In the genomic region with DNA sequence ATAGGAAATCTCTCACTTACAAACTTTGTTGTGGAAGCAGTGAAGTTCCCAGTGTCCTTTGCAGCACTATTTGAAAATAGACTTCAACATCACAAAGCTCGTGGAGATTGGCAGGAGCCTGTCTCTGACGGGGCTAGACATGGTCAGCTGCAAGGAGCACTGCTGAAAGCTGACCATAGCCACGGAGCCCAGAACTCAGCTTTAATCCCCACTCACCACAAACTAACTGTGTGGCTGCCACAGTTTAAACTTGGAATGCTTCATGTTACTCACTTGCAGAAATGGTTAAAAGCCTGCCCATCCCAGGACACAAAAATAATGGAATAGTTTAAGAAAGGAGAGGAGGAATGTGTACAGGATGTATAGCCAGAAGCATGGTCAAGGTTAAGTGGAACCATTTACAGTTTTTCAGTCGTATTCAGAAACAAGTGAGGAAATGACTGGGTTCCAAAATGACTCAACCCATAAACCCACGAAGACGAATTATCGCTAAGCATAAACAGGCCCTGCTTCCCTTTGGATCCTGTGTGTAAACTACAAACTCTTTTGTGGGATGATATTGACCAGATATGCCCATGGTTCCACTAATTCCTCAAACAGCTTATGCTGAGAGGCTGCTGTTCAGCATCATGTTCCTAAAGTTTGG, we compare ENCODE assay signal across 1 cellular context.
TF ChIP-seq lines count a peak whose summit lies in the region.

No MANE protein-coding gene starts in this region.

TF ChIP-seq in IMR-90, 13 proteins besides CTCF, POLR2A, EP300 and RAD21:
- TF ChIP-seq BHLHE40 (IDR thresholded peaks at IDR 0.05; ENCODE audit: low read depth, low read length) = no peak
- TF ChIP-seq FOS (IDR thresholded peaks at IDR 0.05; ENCODE audit: low read depth, low read length) = peak; percentile 67
- peak; percentile 31; the same call in 1 of the 2 replicates for TF ChIP-seq CEBPB (IDR thresholded peaks at IDR 0.05; ENCODE audit: low read depth, low read length)
